In genomic region chr6:34638834-34639736, GRCh38 we compare ENCODE assay signal across 13 cellular contexts. TPM values are rescaled to one million over a fixed set of nuclear protein-coding genes. Genes with fewer than 3 reads are reported as not detected.
DNase-seq lines count a peak whose midpoint lies in the region; ATAC-seq, FAIRE-seq and TF ChIP-seq lines count a peak whose summit lies in the region.
"Had no signal": no experiment of that assay in that cellular context is flagged by ENCODE, and none has a peak within 500 bp of the region (broad histone marks: within the 10 kb centered on the region; RNA-seq: fewer than 3 reads in every experiment).

No MANE protein-coding gene starts in this region.

- POLR2A ChIA-PET in activated CD8-positive, alpha-beta T cell treated with anti-CD3 and anti-CD28 coated beads for 36 hours (lab: Charles Lee): interaction anchor here (0.8 kb wide), 1 partner anchor 13 kb away, joined by 5 read pairs; no protein-coding TSS in a partner anchor
- POLR2A ChIA-PET in activated CD8-positive, alpha-beta T cell treated with anti-CD3 and anti-CD28 coated beads, Interleukin-2, amount 10 ng/mL, durations not matched to agents 7 days and 5 days (lab: Charles Lee): no interaction called here

- H4K20me1 ChIP-seq in OCI-LY1 (ENCODE audit: insufficient read depth, low read length) (no peaks in the 10 kb centered on the region), osteoblast (ENCODE audit: insufficient read depth, low read length) (no peaks in the 10 kb centered on the region)

- H3K4me2 ChIP-seq in OCI-LY1 (ENCODE audit: low read length) (peak overlapping the region; percentile 24; the same call in 1 of the 2 replicates), osteoblast (ENCODE audit: insufficient read depth, low read length) (no peak overlapping the region)

- ATAC-seq in activated CD8-positive, alpha-beta T cell treated with anti-CD3 and anti-CD28 coated beads for 36 hours: no peak
- no peak for ATAC-seq in activated CD8-positive, alpha-beta T cell treated with anti-CD3 and anti-CD28 coated beads, Interleukin-2, amount 10 ng/mL, durations not matched to agents 7 days and 5 days
- peak; percentile 60 for ATAC-seq in HG02623 (IDR thresholded peaks at IDR 0.05; ENCODE audit: unreplicated experiment)

- H3K36me3 ChIP-seq in OCI-LY1 (ENCODE audit: insufficient read depth, low read length) (peaks cover 50% of the 10 kb centered on the region), small intestine (ENCODE audit: control insufficient read depth in 2 of 2, insufficient read depth in 2 of 2, low read length in 2 of 2) (no peaks in the 10 kb centered on the region), osteoblast (ENCODE audit: insufficient read depth, low read length) (peaks cover 3% of the 10 kb centered on the region)

- CTCF ChIA-PET in activated CD8-positive, alpha-beta T cell treated with anti-CD3 and anti-CD28 coated beads for 36 hours (lab: Charles Lee): no interaction called here
- CTCF ChIA-PET in activated CD8-positive, alpha-beta T cell treated with anti-CD3 and anti-CD28 coated beads, Interleukin-2, amount 10 ng/mL, durations not matched to agents 7 days and 5 days (lab: Charles Lee): interaction anchor here (1.2 to 2.1 kb wide), 5 partner anchors 12 to 390 kb away, joined by 3 to 6 read pairs (median 4); no protein-coding TSS in a partner anchor

- H3K27ac Mint-ChIP-seq in activated CD8-positive, alpha-beta T cell treated with anti-CD3 and anti-CD28 coated beads for 36 hours: peak overlapping the region; percentile 64
- no peak overlapping the region for H3K27ac Mint-ChIP-seq in activated CD8-positive, alpha-beta T cell treated with anti-CD3 and anti-CD28 coated beads, Interleukin-2, amount 10 ng/mL, durations not matched to agents 7 days and 5 days

- H3K4me1 ChIP-seq in OCI-LY1 (ENCODE audit: insufficient read depth, low read length, severe bottlenecking): peaks cover 24% of the 10 kb centered on the region
- H3K4me1 ChIP-seq in small intestine (ENCODE audit: control insufficient read depth in 2 of 2, insufficient read depth in 1 of 2, low read depth in 1 of 2, low read length in 1 of 2): no peaks in the 10 kb centered on the region
- H3K4me1 ChIP-seq in osteoblast (ENCODE audit: insufficient read depth, low read length): peaks cover 3% of the 10 kb centered on the region

- H2AFZ ChIP-seq in OCI-LY1 (ENCODE audit: low read length): no peak overlapping the region
- H2AFZ ChIP-seq in osteoblast (ENCODE audit: low read length): no peak overlapping the region

- H3K9ac ChIP-seq in OCI-LY1 (ENCODE audit: low read length): peak overlapping the region; percentile 9; the same call in 1 of the 2 replicates

- H3K27me3 Mint-ChIP-seq in activated CD8-positive, alpha-beta T cell treated with anti-CD3 and anti-CD28 coated beads for 36 hours: no peaks in the 10 kb centered on the region
- no peaks in the 10 kb centered on the region for H3K27me3 Mint-ChIP-seq in activated CD8-positive, alpha-beta T cell treated with anti-CD3 and anti-CD28 coated beads, Interleukin-2, amount 10 ng/mL, durations not matched to agents 7 days and 5 days (ENCODE audit: low read depth)

- H3K27me3 ChIP-seq in OCI-LY1 (ENCODE audit: insufficient read depth, low read length) (no peaks in the 10 kb centered on the region), small intestine (ENCODE audit: control insufficient read depth in 2 of 2, insufficient read depth in 2 of 2, low read length in 2 of 2) (no peaks in the 10 kb centered on the region), osteoblast (ENCODE audit: insufficient read depth, low read length) (no peaks in the 10 kb centered on the region)

- H3K9me2 ChIP-seq in OCI-LY1 (ENCODE audit: low read depth, low read length): no peaks in the 10 kb centered on the region

- H3K9me3 Mint-ChIP-seq in activated CD8-positive, alpha-beta T cell treated with anti-CD3 and anti-CD28 coated beads for 36 hours: no peaks in the 10 kb centered on the region
- H3K9me3 Mint-ChIP-seq in activated CD8-positive, alpha-beta T cell treated with anti-CD3 and anti-CD28 coated beads, Interleukin-2, amount 10 ng/mL, durations not matched to agents 7 days and 5 days (ENCODE audit: insufficient read depth): no peaks in the 10 kb centered on the region

- DNase-seq in activated CD8-positive, alpha-beta T cell treated with anti-CD3 and anti-CD28 coated beads for 36 hours: no peak
- no peak for DNase-seq in activated CD8-positive, alpha-beta T cell treated with anti-CD3 and anti-CD28 coated beads, Interleukin-2, amount 10 ng/mL, durations not matched to agents 7 days and 5 days
- DNase-seq in small intestine (peak; percentile 96), lower leg skin (ENCODE audit: low spot score in 2 of 2) (no peak), osteoblast (ENCODE audit: insufficient read length, low spot score, missing footprints) (no peak), EL (no peak)
- DNase-seq: ACHN; activated CD4-positive, CD25-positive, alpha-beta regulatory T cell; central memory CD4-positive, alpha-beta T cell; H7; stimulated activated CD4-positive, alpha-beta T cell treated with anti-CD3 and anti-CD28 coated beads, Interleukin-15, amount 100 ng/mL, for 24 hours had no signal

- H3K4me3 ChIP-seq in OCI-LY1 (ENCODE audit: low read depth, low read length, poor library complexity, severe bottlenecking) (no peak overlapping the region), small intestine (ENCODE audit: low read depth in 1 of 2, low read length in 2 of 2) (no peak overlapping the region), lower leg skin (ENCODE audit: low read depth, poor library complexity, severe bottlenecking) (no peak overlapping the region), osteoblast (ENCODE audit: insufficient read depth, low read length) (no peak overlapping the region)

- TF ChIP-seq CTCF in activated CD8-positive, alpha-beta T cell treated with anti-CD3 and anti-CD28 coated beads for 36 hours (IDR thresholded peaks at IDR 0.05): no peak
- TF ChIP-seq CTCF in OCI-LY1 (IDR thresholded peaks at IDR 0.05; ENCODE audit: low read length) (no peak), lower leg skin (IDR thresholded peaks at IDR 0.05) (no peak), osteoblast (IDR thresholded peaks at IDR 0.05; ENCODE audit: extremely low read depth, low read depth, low read length) (no peak)

- FAIRE-seq in small intestine (lab: Jason Lieb, UNC): no peak

- H3K9me3 ChIP-seq in OCI-LY1 (ENCODE audit: low read length) (no peaks in the 10 kb centered on the region), small intestine (ENCODE audit: control insufficient read depth, low read depth) (no peaks in the 10 kb centered on the region), osteoblast (ENCODE audit: low read depth, low read length) (no peaks in the 10 kb centered on the region)

- no peak overlapping the region for H3K4me3 Mint-ChIP-seq in activated CD8-positive, alpha-beta T cell treated with anti-CD3 and anti-CD28 coated beads for 36 hours
- no peak overlapping the region for H3K4me3 Mint-ChIP-seq in activated CD8-positive, alpha-beta T cell treated with anti-CD3 and anti-CD28 coated beads, Interleukin-2, amount 10 ng/mL, durations not matched to agents 7 days and 5 days

- 0 out of 2 replicates have a peak, but pooled peaks cover 7% of the 10 kb centered on the region for H3K79me2 ChIP-seq in OCI-LY1 (ENCODE audit: insufficient read depth, low read length)
- H3K79me2 ChIP-seq in osteoblast (ENCODE audit: insufficient read depth, low read length): peaks cover 34% of the 10 kb centered on the region

- intact Hi-C loops in activated CD8-positive, alpha-beta T cell treated with anti-CD3 and anti-CD28 coated beads for 36 hours (cut with micrococcal nuclease): no loop called here
- intact Hi-C loops in lower leg skin (cut with DNase I; ENCODE audit: low total_unique reads): no loop called here

- WGBS in small intestine, 3 donors: 25 to 61% (median 33%) methylated on average over 6 of the region's 6 CpGs
- WGBS in lower leg skin, 2 donors: 92 to 93% methylated on average over 6 of the region's 6 CpGs

- H3K4me1 Mint-ChIP-seq in activated CD8-positive, alpha-beta T cell treated with anti-CD3 and anti-CD28 coated beads for 36 hours (ENCODE audit: low read depth): peaks cover 16% of the 10 kb centered on the region
- H3K4me1 Mint-ChIP-seq in activated CD8-positive, alpha-beta T cell treated with anti-CD3 and anti-CD28 coated beads, Interleukin-2, amount 10 ng/mL, durations not matched to agents 7 days and 5 days (ENCODE audit: low read depth): no peaks in the 10 kb centered on the region

- H3K27ac ChIP-seq in OCI-LY1 (ENCODE audit: low read depth, low read length, poor library complexity, severe bottlenecking): peak overlapping the region; percentile 82
- peak overlapping the region in 1 of 2 donors; percentile 84 for H3K27ac ChIP-seq in small intestine (ENCODE audit: low read depth in 1 of 2, low read length in 1 of 2)
- H3K27ac ChIP-seq in osteoblast (ENCODE audit: low read depth, low read length): no peak overlapping the region

- TF ChIP-seq POLR2A in lower leg skin (IDR thresholded peaks at IDR 0.05): no peak

- H3F3A ChIP-seq in OCI-LY1 (ENCODE audit: insufficient read depth, low read length): no peaks in the 10 kb centered on the region

- peaks cover 15% of the 10 kb centered on the region for H3K36me3 Mint-ChIP-seq in activated CD8-positive, alpha-beta T cell treated with anti-CD3 and anti-CD28 coated beads for 36 hours (ENCODE audit: low read depth)
- H3K36me3 Mint-ChIP-seq in activated CD8-positive, alpha-beta T cell treated with anti-CD3 and anti-CD28 coated beads, Interleukin-2, amount 10 ng/mL, durations not matched to agents 7 days and 5 days (ENCODE audit: low read depth): peaks cover 24% of the 10 kb centered on the region

RNA-seq across cellular contexts. Expression of gene ILRUN, which starts 57.5 kb away (rescaled TPM):
- 10 to 100 TPM; 45.3 to 51.8 TPM for total RNA-seq in activated CD8-positive, alpha-beta T cell treated with anti-CD3 and anti-CD28 coated beads for 36 hours
- 10 to 100 TPM; 57.4 to 58.8 TPM for total RNA-seq in activated CD8-positive, alpha-beta T cell treated with anti-CD3 and anti-CD28 coated beads, Interleukin-2, amount 10 ng/mL, durations not matched to agents 7 days and 5 days
- 10 to 100 TPM; 44.3 to 53.5 (median 44.5) TPM for polyA plus RNA-seq in small intestine
- total RNA-seq in lower leg skin (10 to 100 TPM; 60.2 to 65.4 (median 62.9) TPM), osteoblast (38.0 and 38.3 TPM in 2 replicates)
